19 cellular contexts compared by ENCODE assay signal in the genomic region with DNA sequence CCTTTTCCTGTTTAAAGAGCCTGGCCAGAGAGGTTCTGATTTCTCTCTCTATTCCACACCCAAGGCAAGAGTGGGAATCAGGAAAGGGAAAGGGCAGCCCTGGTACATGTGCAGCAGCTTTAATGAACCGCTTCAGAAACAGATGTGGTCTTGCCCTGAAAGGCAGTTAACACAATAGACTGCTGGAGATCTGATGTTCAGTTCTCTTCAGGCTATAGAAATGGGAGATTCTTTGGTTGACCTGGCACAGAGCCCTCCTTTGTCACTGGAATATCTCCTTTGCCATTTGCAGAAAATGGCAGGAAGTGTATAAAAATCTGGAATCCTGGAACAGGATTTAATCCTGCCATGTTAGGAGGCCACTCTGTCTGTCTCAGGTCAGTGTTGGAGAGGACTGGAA. TPM values are rescaled to one million over a fixed set of nuclear protein-coding genes. Genes with fewer than 3 reads are reported as not detected.
A peak's percentile ranks its signal among the peaks of the same experiment; 100 is the strongest.
DNase-seq lines count a peak whose midpoint lies in the region; ATAC-seq, FAIRE-seq and TF ChIP-seq lines count a peak whose summit lies in the region.
"Had no signal": no experiment of that assay in that cellular context is flagged by ENCODE, and none has a peak within 500 bp of the region (broad histone marks: within the 10 kb centered on the region; RNA-seq: fewer than 3 reads in every experiment).

No MANE protein-coding gene starts in this region.

- H3F3A ChIP-seq in neural progenitor cell (ENCODE audit: low read depth), result peaks cover 31% of the 10 kb centered on the region

- no peak for TF ChIP-seq POLR2A in IMR-90 (IDR thresholded peaks at IDR 0.05; ENCODE audit: low read depth, low read length)
- TF ChIP-seq POLR2A in endothelial cell of umbilical vein (IDR thresholded peaks at IDR 0.05; ENCODE audit: low read depth, low read length), result no peak

- no peak overlapping the region for H3K18ac ChIP-seq in IMR-90 (ENCODE audit: low read depth, low read length)
- H3K18ac ChIP-seq in trophoblast cell (ENCODE audit: low read length), result no peak overlapping the region

- H3K9me3 ChIP-seq in IMR-90 (ENCODE audit: control insufficient read depth, insufficient read depth, low read length) (no peaks in the 10 kb centered on the region), OCI-LY3 (ENCODE audit: insufficient read depth, low read length) (no peaks in the 10 kb centered on the region), endothelial cell of umbilical vein (replicated peaks; ENCODE audit: control insufficient read depth, insufficient read depth, low read length) (no peaks in the 10 kb centered on the region), neural progenitor cell (ENCODE audit: low read depth) (no peaks in the 10 kb centered on the region), trophoblast cell (ENCODE audit: insufficient read depth, low read depth, low read length) (no peaks in the 10 kb centered on the region)
- H3K9me3 ChIP-seq: BLaER1 treated with 17β-estradiol and CSF1 and Interleukin-3, amounts not matched to agents 10 nM and 100 nM had no signal

- peaks cover 11% of the 10 kb centered on the region for H3K4me1 ChIP-seq in IMR-90 (ENCODE audit: control insufficient read depth, insufficient read depth, low read length)
- peaks cover 35% of the 10 kb centered on the region for H3K4me1 ChIP-seq in OCI-LY3 (ENCODE audit: low read length)
- H3K4me1 ChIP-seq in endothelial cell of umbilical vein (ENCODE audit: control insufficient read depth, extremely low read depth, insufficient read depth, low read length), result peaks cover 37% of the 10 kb centered on the region
- H3K4me1 ChIP-seq in neural progenitor cell, result peaks cover 46% of the 10 kb centered on the region
- H3K4me1 ChIP-seq in trophoblast cell (ENCODE audit: control insufficient read depth in 1 of 2, insufficient read depth in 2 of 2, low read length in 2 of 2), result no peaks in the 10 kb centered on the region

- in situ Hi-C loops in IMR-90 (cut with MboI; ENCODE audit: low sequenced_read_pairs), result no loop called here

- H3K56ac ChIP-seq in IMR-90 (ENCODE audit: extremely low read depth, insufficient read depth, low read length), result no peak overlapping the region

- H4K5ac ChIP-seq in IMR-90 (ENCODE audit: low read depth, low read length), result no peak overlapping the region

- no peaks in the 10 kb centered on the region for H3K36me3 ChIP-seq in IMR-90 (ENCODE audit: control insufficient read depth, insufficient read depth, low read length)
- H3K36me3 ChIP-seq in OCI-LY3 (replicated peaks; ENCODE audit: low read depth, low read length), result no peaks in the 10 kb centered on the region
- H3K36me3 ChIP-seq in endothelial cell of umbilical vein (ENCODE audit: control insufficient read depth in 2 of 2, extremely low read depth in 1 of 2, insufficient read depth in 2 of 2, low read length in 2 of 2), result no peaks in the 10 kb centered on the region
- no peaks in the 10 kb centered on the region for H3K36me3 ChIP-seq in neural progenitor cell
- no peaks in the 10 kb centered on the region for H3K36me3 ChIP-seq in trophoblast cell (ENCODE audit: control insufficient read depth in 1 of 2, insufficient read depth in 2 of 2, low read length in 2 of 2)
- H3K36me3 ChIP-seq: BLaER1 treated with 17β-estradiol and CSF1 and Interleukin-3, amounts not matched to agents 10 nM and 100 nM had no signal

- no peak for TF ChIP-seq RAD21 in IMR-90 (IDR thresholded peaks at IDR 0.05; ENCODE audit: low read length)

- no peaks in the 10 kb centered on the region for H3K79me2 ChIP-seq in OCI-LY3 (ENCODE audit: low read length)
- no peaks in the 10 kb centered on the region for H3K79me2 ChIP-seq in endothelial cell of umbilical vein (ENCODE audit: control insufficient read depth, insufficient read depth, low read length)
- H3K79me2 ChIP-seq in neural progenitor cell (ENCODE audit: low read depth), result no peaks in the 10 kb centered on the region
- no peaks in the 10 kb centered on the region for H3K79me2 ChIP-seq in trophoblast cell (ENCODE audit: control insufficient read depth, insufficient read depth, low read length, poor library complexity)

- no TSS peak for BruUV-seq in IMR-90 (replicated peaks; lab: Mats Ljungman, UMichigan)
- no TSS peak for BruUV-seq in endothelial cell of umbilical vein (replicated peaks; lab: Mats Ljungman, UMichigan)

- dilution Hi-C loops in IMR-90 (cut with HindIII; ENCODE audit: low sequenced_read_pairs, unreplicated experiment), result no loop called here
- dilution Hi-C loops in endothelial cell of umbilical vein (cut with MboI; ENCODE audit: extremely low pct_ligation_motif_present, low sequenced_read_pairs), result no loop called here

- H3K14ac ChIP-seq in IMR-90 (replicated peaks; ENCODE audit: low read depth, low read length) (peak overlapping the region; percentile 79), trophoblast cell (ENCODE audit: low read length) (no peak overlapping the region)

- CTCF ChIA-PET in IMR-90 (lab: Yijun Ruan, JAX), result no interaction called here
- CTCF ChIA-PET in endothelial cell of umbilical vein (lab: Charles Lee), result interaction anchor here (0.6 kb wide), 2 partner anchors 69 to 127 kb away, joined by 3 read pairs; no protein-coding TSS in a partner anchor

- H3K4me2 ChIP-seq in IMR-90 (ENCODE audit: low read depth, low read length) (no peak overlapping the region), OCI-LY3 (ENCODE audit: low read length) (peak overlapping the region; percentile 67), endothelial cell of umbilical vein (ENCODE audit: insufficient read depth, low read length) (peak overlapping the region; percentile 3), neural progenitor cell (peak overlapping the region; percentile 64), trophoblast cell (ENCODE audit: low read length) (no peak overlapping the region)
- H3K4me2 ChIP-seq: BLaER1 treated with 17β-estradiol and CSF1 and Interleukin-3, amounts not matched to agents 10 nM and 100 nM had no signal

- H3K79me1 ChIP-seq in IMR-90 (ENCODE audit: low read depth in 1 of 2, low read length in 2 of 2), result no peaks in the 10 kb centered on the region
- no peaks in the 10 kb centered on the region for H3K79me1 ChIP-seq in trophoblast cell (ENCODE audit: low read length)

- no peak for TF ChIP-seq CTCF in IMR-90 (conservative IDR thresholded peaks at IDR 0.05; ENCODE audit: low read depth, low read length)
- no peak for TF ChIP-seq CTCF in OCI-LY3 (IDR thresholded peaks at IDR 0.05; ENCODE audit: low read depth, low read length)
- no peak for TF ChIP-seq CTCF in endothelial cell of umbilical vein (IDR thresholded peaks at IDR 0.05; ENCODE audit: extremely low read depth in 1 of 2, insufficient read depth in 1 of 2, low read depth in 1 of 2, low read length in 2 of 2)
- TF ChIP-seq CTCF in neural progenitor cell (IDR thresholded peaks at IDR 0.05), result no peak

- POLR2A ChIA-PET in IMR-90 (lab: Charles Lee; ENCODE audit: unreplicated experiment), result no interaction called here
- POLR2A ChIA-PET in endothelial cell of umbilical vein (lab: Charles Lee), result no interaction called here

- no peaks in the 10 kb centered on the region for H3K27me3 Mint-ChIP-seq in neural progenitor cell (ENCODE audit: insufficient read depth, low read depth)

- no peaks in the 10 kb centered on the region for H3K36me3 Mint-ChIP-seq in neural progenitor cell

- H2BK120ac ChIP-seq in IMR-90 (ENCODE audit: low read depth, low read length), result peak overlapping the region; percentile 83
- H2BK120ac ChIP-seq in trophoblast cell (ENCODE audit: insufficient read depth, low read length, poor library complexity), result no peak overlapping the region

- no peak overlapping the region for H2AK9ac ChIP-seq in IMR-90 (replicated peaks; ENCODE audit: low read depth, low read length, poor library complexity)

- H4K91ac ChIP-seq in IMR-90 (ENCODE audit: insufficient read depth, low read depth, low read length) (peak overlapping the region; percentile 62), trophoblast cell (ENCODE audit: low read depth, low read length) (no peak overlapping the region)

- H3K4ac ChIP-seq in IMR-90 (ENCODE audit: low read depth, low read length) (peak overlapping the region; percentile 66), trophoblast cell (ENCODE audit: low read depth, low read length) (no peak overlapping the region)

- H2BK5ac ChIP-seq in IMR-90 (ENCODE audit: low read depth, low read length, poor library complexity, severe bottlenecking) (no peak overlapping the region), trophoblast cell (ENCODE audit: low read depth, low read length, poor library complexity) (no peak overlapping the region)

- peak; percentile 82 for FAIRE-seq in endothelial cell of umbilical vein (lab: Jason Lieb, UNC)
- FAIRE-seq: D721Med, H1 had no signal

- peak overlapping the region; percentile 57 for H2BK20ac ChIP-seq in IMR-90 (ENCODE audit: low read depth, low read length)

- no CpG with 5 or more reads among the region's 1 CpG for WGBS in IMR-90 (ENCODE audit: extremely low coverage in 2 of 2, insufficient read length in 1 of 2), 2 experiments
- no CpG with 5 or more reads among the region's 1 CpG for WGBS in trophoblast cell (ENCODE audit: extremely low coverage, insufficient coverage, insufficient read length)

- no peak overlapping the region for H3K4me3 ChIP-seq in IMR-90 (ENCODE audit: insufficient read depth, low read depth, low read length)
- H3K4me3 ChIP-seq in OCI-LY3 (ENCODE audit: low read length), result peak overlapping the region; percentile 52
- H3K4me3 ChIP-seq in endothelial cell of umbilical vein (replicated peaks in 1 of 3; ENCODE audit: insufficient read depth in 1 of 3, low read depth in 1 of 3, low read length in 3 of 3), result no peak overlapping the region
- H3K4me3 ChIP-seq in neural progenitor cell, result no peak overlapping the region
- no peak overlapping the region for H3K4me3 ChIP-seq in trophoblast cell (ENCODE audit: low read depth, low read length)
- H3K4me3 ChIP-seq: BLaER1 treated with 17β-estradiol and CSF1 and Interleukin-3, amounts not matched to agents 10 nM and 100 nM had no signal

- no peak for ATAC-seq in IMR-90 (ENCODE audit: low read depth)
- ATAC-seq: PC-3 had no signal

- H3K27me3 ChIP-seq in IMR-90 (ENCODE audit: control insufficient read depth, insufficient read depth, low read length), result no peaks in the 10 kb centered on the region
- no peaks in the 10 kb centered on the region for H3K27me3 ChIP-seq in OCI-LY3 (ENCODE audit: low read depth, low read length)
- H3K27me3 ChIP-seq in endothelial cell of umbilical vein (ENCODE audit: control insufficient read depth in 2 of 2, insufficient read depth in 2 of 2, low read length in 2 of 2), result no peaks in the 10 kb centered on the region
- H3K27me3 ChIP-seq in neural progenitor cell, result no peaks in the 10 kb centered on the region
- no peaks in the 10 kb centered on the region for H3K27me3 ChIP-seq in trophoblast cell (ENCODE audit: insufficient read depth, low read length)
- H3K27me3 ChIP-seq: BLaER1 treated with 17β-estradiol and CSF1 and Interleukin-3, amounts not matched to agents 10 nM and 100 nM had no signal

- no peaks in the 10 kb centered on the region for H4K20me1 ChIP-seq in IMR-90 (ENCODE audit: insufficient read depth, low read length)
- H4K20me1 ChIP-seq in OCI-LY3 (ENCODE audit: insufficient read depth, low read length), result no peaks in the 10 kb centered on the region
- no peaks in the 10 kb centered on the region for H4K20me1 ChIP-seq in endothelial cell of umbilical vein (replicated peaks; ENCODE audit: control insufficient read depth, extremely low read depth, insufficient read depth, low read length)
- H4K20me1 ChIP-seq in neural progenitor cell (ENCODE audit: low read depth), result no peaks in the 10 kb centered on the region
- H4K20me1 ChIP-seq: BLaER1 treated with 17β-estradiol and CSF1 and Interleukin-3, amounts not matched to agents 10 nM and 100 nM had no signal

- no peaks in the 10 kb centered on the region for H3K9me3 Mint-ChIP-seq in neural progenitor cell

- H3K9ac ChIP-seq in IMR-90 (ENCODE audit: low read depth, low read length) (no peak overlapping the region; the same call in 1 of the 2 replicates), OCI-LY3 (ENCODE audit: low read length) (peak overlapping the region; percentile 37; the same call in 1 of the 2 replicates), endothelial cell of umbilical vein (replicated peaks; ENCODE audit: extremely low read depth, insufficient read depth, low read length) (peak overlapping the region; percentile 22), neural progenitor cell (no peak overlapping the region), trophoblast cell (ENCODE audit: low read length) (no peak overlapping the region)
- H3K9ac ChIP-seq: BLaER1 treated with 17β-estradiol and CSF1 and Interleukin-3, amounts not matched to agents 10 nM and 100 nM had no signal

- no peak overlapping the region for H2BK12ac ChIP-seq in trophoblast cell (ENCODE audit: low read length)

- peak overlapping the region; percentile 18 for H3K27ac Mint-ChIP-seq in neural progenitor cell

- H3K27ac ChIP-seq in IMR-90 (ENCODE audit: insufficient read depth, low read length), result no peak overlapping the region
- peak overlapping the region; percentile 75 for H3K27ac ChIP-seq in OCI-LY3 (ENCODE audit: low read length)
- H3K27ac ChIP-seq in endothelial cell of umbilical vein (ENCODE audit: insufficient read depth, low read depth, low read length), result peak overlapping the region; percentile 58
- H3K27ac ChIP-seq in neural progenitor cell, result no peak overlapping the region
- no peak overlapping the region for H3K27ac ChIP-seq in trophoblast cell (ENCODE audit: low read depth, low read length)
- H3K27ac ChIP-seq: BLaER1 treated with 17β-estradiol and CSF1 and Interleukin-3, amounts not matched to agents 10 nM and 100 nM; RWPE1 had no signal

- intact Hi-C loops in IMR-90 (cut with micrococcal nuclease), result no loop called here
- intact Hi-C loops in endothelial cell of umbilical vein (cut with micrococcal nuclease), result loop anchor here (1.0 kb wide), 2 partner anchors 10 to 56 kb away; no protein-coding TSS in a partner anchor

- no peak for DNase-seq in IMR-90
- DNase-seq in endothelial cell of umbilical vein (ENCODE audit: low read depth, low spot score), result peak; percentile 83
- peak; percentile 52 for DNase-seq in neural progenitor cell (ENCODE audit: low spot score)
- DNase-seq in NCI-H1436 treated with DMSO at 0.1 percent for 48 hours (lab: John Stamatoyannopoulos, UW), result no peak
- no peak for DNase-seq in trophoblast cell
- no peak for DNase-seq in stimulated activated CD4-positive, alpha-beta T cell treated with anti-CD3 and anti-CD28 coated beads, Interleukin-1b, Interleukin-23, amount 100 ng/mL, for 48 hours
- DNase-seq: KG1, NCI-H1417, NCI-H1930, NCI-H2171, NCI-H510A treated with DMSO at 0.1 percent for 48 hours, NCI-H82, PC-3, SIG-M5 had no signal

- no peak overlapping the region for H3K23ac ChIP-seq in IMR-90 (ENCODE audit: low read depth, low read length)
- H3K23ac ChIP-seq in trophoblast cell (ENCODE audit: low read length), result no peak overlapping the region

- no peak overlapping the region for H4K12ac ChIP-seq in trophoblast cell (ENCODE audit: low read depth, low read length)

- H2AK5ac ChIP-seq in IMR-90 (ENCODE audit: low read depth, low read length) (peak overlapping the region; percentile 66; the same call in 1 of the 2 replicates), trophoblast cell (ENCODE audit: low read length) (no peak overlapping the region)

- H4K8ac ChIP-seq in IMR-90 (ENCODE audit: low read depth in 2 of 2, low read length in 2 of 2) (peak overlapping the region in 1 of 2 experiments; percentile 29; a peak in 1 of 4 replicates), trophoblast cell (ENCODE audit: low read depth, low read length) (no peak overlapping the region)

- H3K9me1 ChIP-seq in IMR-90 (ENCODE audit: insufficient read depth, low read length) (peaks cover 3% of the 10 kb centered on the region; the same call in 1 of the 2 replicates), endothelial cell of umbilical vein (replicated peaks; ENCODE audit: control insufficient read depth, extremely low read depth, insufficient read depth, low read length) (no peaks in the 10 kb centered on the region)

- no peak overlapping the region for H2AFZ ChIP-seq in IMR-90 (replicated peaks; ENCODE audit: low read length, poor library complexity)
- no peak overlapping the region for H2AFZ ChIP-seq in OCI-LY3 (ENCODE audit: low read depth, low read length)
- H2AFZ ChIP-seq in endothelial cell of umbilical vein (ENCODE audit: low read depth, low read length), result peak overlapping the region; percentile 58
- no peak overlapping the region for H2AFZ ChIP-seq in neural progenitor cell (replicated peaks)
- no peak overlapping the region for H2AFZ ChIP-seq in trophoblast cell (ENCODE audit: insufficient read depth, low read length, poor library complexity)

- H3K4me3 Mint-ChIP-seq in neural progenitor cell, result no peak overlapping the region

- peaks cover 27% of the 10 kb centered on the region for H3K4me1 Mint-ChIP-seq in neural progenitor cell

- peak overlapping the region; percentile 66; the same call in 1 of the 3 replicates for H2BK15ac ChIP-seq in IMR-90 (ENCODE audit: low read depth, low read length)

RNA-seq across cellular contexts. Expression of gene EXOC6, which starts 36.3 kb away (rescaled TPM):
- 11.5 and 29.2 TPM in 2 replicates for total RNA-seq in IMR-90 (2012; rRNA removed)
- polyA plus RNA-seq in IMR-90 (2012; rRNA removed), result 3.8 and 4.5 TPM in 2 replicates
- 0.80 and 1.0 TPM in 2 replicates for polyA plus RNA-seq in IMR-90 (2012; cell fraction: cytosol; rRNA removed)
- polyA plus RNA-seq in IMR-90 (2012; cell fraction: nucleus; rRNA removed; ENCODE audit: low replicate concordance), result 0.49 and 4.0 TPM in 2 replicates
- 103 and 108 TPM in 2 replicates for total RNA-seq in endothelial cell of umbilical vein
- polyA plus RNA-seq in endothelial cell of umbilical vein, result 72.6 and 105 TPM in 2 replicates
- 44.2 and 90.5 TPM in 2 replicates for polyA plus RNA-seq in endothelial cell of umbilical vein (2011; cell fraction: cytosol; rRNA removed)
- 54.0 and 83.4 TPM in 2 replicates for polyA plus RNA-seq in endothelial cell of umbilical vein (2011; cell fraction: nucleus; rRNA removed)
- 82.2 and 93.3 TPM in 2 replicates for polyA plus RNA-seq in endothelial cell of umbilical vein (2012)
- 392 and 452 TPM in 2 replicates for polyA minus RNA-seq in endothelial cell of umbilical vein
- polyA minus RNA-seq in endothelial cell of umbilical vein (2011; cell fraction: cytosol; rRNA and poly(A)+ RNA removed), result 13.0 TPM
- 243 and 358 TPM in 2 replicates for polyA minus RNA-seq in endothelial cell of umbilical vein (2011; cell fraction: nucleus; rRNA and poly(A)+ RNA removed)
- 17.3 and 25.6 TPM in 2 replicates for total RNA-seq in neural progenitor cell (ENCODE audit: low replicate concordance)
- polyA plus RNA-seq in trophoblast cell (2013), result 3.4 and 4.3 TPM in 2 replicates

Comparison
In these comparisons a context has a peak if more than half of its experiments do, and no peak if none do; other contexts are left out.
1. DNase-seq: peak in endothelial cell of umbilical vein (single experiment) and neural progenitor cell (single experiment); none in IMR-90 (single experiment), NCI-H1436 treated with DMSO at 0.1 percent for 48 hours (single experiment), trophoblast cell (0 of 2) and stimulated activated CD4-positive, alpha-beta T cell treated with anti-CD3 and anti-CD28 coated beads, Interleukin-1b, Interleukin-23, amount 100 ng/mL, for 48 hours (single experiment).
2. H3K27ac ChIP-seq: peak in OCI-LY3 (single experiment) and endothelial cell of umbilical vein (single experiment); none in IMR-90 (single experiment), neural progenitor cell (single experiment) and trophoblast cell (single experiment).
3. H3K4me2 ChIP-seq: peak in OCI-LY3 (single experiment), endothelial cell of umbilical vein (single experiment) and neural progenitor cell (single experiment); none in IMR-90 (single experiment) and trophoblast cell (single experiment).
4. H3K9ac ChIP-seq: peak in OCI-LY3 (single experiment) and endothelial cell of umbilical vein (single experiment); none in IMR-90 (single experiment), neural progenitor cell (single experiment) and trophoblast cell (single experiment).